Comparison of ENCODE assay signal across 9 cellular contexts in the genomic region with DNA sequence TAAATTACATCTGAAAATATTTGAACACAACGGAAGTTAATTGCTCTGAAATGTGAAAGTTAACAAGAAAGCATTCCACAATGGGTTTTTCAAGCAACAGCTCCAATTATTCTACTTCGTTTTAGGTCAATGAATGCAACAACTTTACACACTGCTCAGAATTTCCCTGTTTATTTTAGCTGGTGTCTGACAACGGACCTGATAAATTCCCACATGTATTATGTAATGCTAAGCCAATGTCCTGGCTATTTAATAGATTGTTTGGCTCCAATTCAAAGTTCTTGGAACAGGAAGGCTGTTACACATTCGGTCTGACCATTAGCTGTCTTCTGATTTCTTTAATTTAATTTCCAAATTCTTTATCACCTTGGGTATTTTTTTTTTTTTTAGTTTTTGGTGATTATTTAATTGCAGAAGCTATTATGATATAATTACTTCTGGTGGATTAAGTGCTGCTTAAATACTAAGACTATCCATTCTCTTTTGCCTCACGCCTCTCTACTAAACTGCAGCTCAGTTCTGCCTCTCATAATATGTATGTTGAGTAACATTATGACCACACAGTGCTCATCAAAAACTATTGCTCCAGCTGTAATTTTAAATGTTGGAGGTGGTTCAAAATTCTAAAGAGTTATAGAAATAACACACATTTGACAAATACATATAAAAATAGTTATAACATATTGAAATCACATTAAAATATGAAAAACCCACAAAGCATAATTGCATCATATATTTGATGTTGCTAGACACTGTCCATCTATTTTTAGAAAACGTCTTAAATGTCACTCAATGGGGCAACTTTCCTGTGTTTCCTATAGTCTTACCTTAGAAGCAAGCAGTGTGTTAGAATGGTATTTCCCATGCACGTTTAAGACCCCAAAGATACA. TPM values are rescaled to one million over a fixed set of nuclear protein-coding genes. Genes with fewer than 3 reads are reported as not detected.
DNase-seq lines count a peak whose midpoint lies in the region; ATAC-seq and TF ChIP-seq lines count a peak whose summit lies in the region.
"Had no signal": no experiment of that assay in that cellular context is flagged by ENCODE, and none has a peak within 500 bp of the region (broad histone marks: within the 10 kb centered on the region; RNA-seq: fewer than 3 reads in every experiment).

No MANE protein-coding gene starts in this region.

- no peak for ATAC-seq in GM23338
- ATAC-seq in GM18861 (IDR thresholded peaks at IDR 0.05; ENCODE audit: unreplicated experiment), result no peak

- H3K9me3 ChIP-seq in ascending aorta (no peaks in the 10 kb centered on the region), tibial nerve (no peaks in the 10 kb centered on the region)

- peaks cover 0 to 3% of the 10 kb centered on the region in 2 donors for H3K36me3 ChIP-seq in ascending aorta
- H3K36me3 ChIP-seq in kidney epithelial cell (ENCODE audit: control insufficient read depth, insufficient read depth, low read length), result no peaks in the 10 kb centered on the region
- H3K36me3 ChIP-seq in tibial nerve, result no peaks in the 10 kb centered on the region
- H3K36me3 ChIP-seq in GM23338 (ENCODE audit: insufficient read depth), result no peaks in the 10 kb centered on the region

- no peak overlapping the region for H3K4me2 ChIP-seq in GM23338

- no peak for TF ChIP-seq POLR2A in tibial nerve (IDR thresholded peaks at IDR 0.05)

- peak in 1 of 2 donors; percentile 45 for TF ChIP-seq EP300 in tibial nerve (IDR thresholded peaks at IDR 0.05)

- WGBS in tibial nerve, 2 donors, result 27 to 31% methylated on average over 7 of the region's 7 CpGs

- H3K27me3 ChIP-seq in ascending aorta (no peaks in the 10 kb centered on the region), kidney epithelial cell (ENCODE audit: control insufficient read depth, insufficient read depth, low read length) (no peaks in the 10 kb centered on the region), tibial nerve (no peaks in the 10 kb centered on the region), GM23338 (ENCODE audit: insufficient read depth) (no peaks in the 10 kb centered on the region)

- no peaks in the 10 kb centered on the region for H3K9me3 Mint-ChIP-seq in GM23338

- no peaks in the 10 kb centered on the region for H3K36me3 Mint-ChIP-seq in GM23338 (ENCODE audit: low read depth)

- H3K27ac Mint-ChIP-seq in GM23338, result no peak overlapping the region

- TF ChIP-seq CTCF in ascending aorta (IDR thresholded peaks at IDR 0.05) (no peak), kidney epithelial cell (IDR thresholded peaks at IDR 0.05; ENCODE audit: insufficient read depth, low read length, poor library complexity, severe bottlenecking) (no peak), tibial nerve (IDR thresholded peaks at IDR 0.05) (no peak), GM23338 (conservative IDR thresholded peaks at IDR 0.05; ENCODE audit: low read depth in 2 of 2) (no peak)

- H3K4me3 ChIP-seq in ascending aorta (peak overlapping the region; percentile 31 to 58), kidney epithelial cell (ENCODE audit: low read depth, low read length) (no peak overlapping the region), tibial nerve (peak overlapping the region in 2 of 4 donors; percentile 7 to 17), GM23338 (no peak overlapping the region)

- no peaks in the 10 kb centered on the region for H3K79me2 ChIP-seq in GM23338 (replicated peaks; ENCODE audit: insufficient read depth)

- H4K20me1 ChIP-seq in GM23338 (replicated peaks; ENCODE audit: insufficient read depth), result no peaks in the 10 kb centered on the region

- H3K4me1 ChIP-seq in ascending aorta (peaks cover 0 to 20% of the 10 kb centered on the region in 2 donors), tibial nerve (peaks cover 0 to 47% (median 9%) of the 10 kb centered on the region in 4 donors), GM23338 (ENCODE audit: insufficient read depth) (peaks cover 37% of the 10 kb centered on the region)

- intact Hi-C loops in ascending aorta (cut with DNase I), result no loop called here

- H3K4me1 Mint-ChIP-seq in GM23338, result peaks cover 40% of the 10 kb centered on the region

- no peak overlapping the region for H2AFZ ChIP-seq in GM23338

- H3K27ac ChIP-seq in ascending aorta (peak overlapping the region; percentile 88 to 91), tibial nerve (peak overlapping the region in 3 of 4 donors; percentile 62 to 70 (median 69)), GM23338 (ENCODE audit: low read depth) (no peak overlapping the region)
- H3K27ac ChIP-seq: 22Rv1 had no signal

- H3F3A ChIP-seq in GM23338 (replicated peaks; ENCODE audit: low read depth), result no peaks in the 10 kb centered on the region

- DNase-seq in DMS 273 (lab: John Stamatoyannopoulos, UW; ENCODE audit: unreplicated experiment) (peak; percentile 23), DMS 273 treated with DMSO at 0.1 percent for 48 hours (lab: John Stamatoyannopoulos, UW) (no peak), ascending aorta (ENCODE audit: low spot score in 2 of 2) (no peak), kidney epithelial cell (ENCODE audit: low read depth) (peak; percentile 47), tibial nerve (ENCODE audit: low spot score in 2 of 2) (no peak), GM23338 (ENCODE audit: low spot score) (no peak), SW480 (ENCODE audit: low spot score) (no peak)

- H3K9me2 ChIP-seq in GM23338 (ENCODE audit: insufficient read depth), result no peaks in the 10 kb centered on the region

- H3K4me3 Mint-ChIP-seq in GM23338, result no peak overlapping the region

- H3K27me3 Mint-ChIP-seq in GM23338 (ENCODE audit: insufficient read depth, low read depth, poor library complexity), result peaks cover 2% of the 10 kb centered on the region

TF ChIP-seq in GM23338, 12 proteins besides CTCF, POLR2A, EP300 and RAD21 (continues in another document):
- TF ChIP-seq, protein P1, sequence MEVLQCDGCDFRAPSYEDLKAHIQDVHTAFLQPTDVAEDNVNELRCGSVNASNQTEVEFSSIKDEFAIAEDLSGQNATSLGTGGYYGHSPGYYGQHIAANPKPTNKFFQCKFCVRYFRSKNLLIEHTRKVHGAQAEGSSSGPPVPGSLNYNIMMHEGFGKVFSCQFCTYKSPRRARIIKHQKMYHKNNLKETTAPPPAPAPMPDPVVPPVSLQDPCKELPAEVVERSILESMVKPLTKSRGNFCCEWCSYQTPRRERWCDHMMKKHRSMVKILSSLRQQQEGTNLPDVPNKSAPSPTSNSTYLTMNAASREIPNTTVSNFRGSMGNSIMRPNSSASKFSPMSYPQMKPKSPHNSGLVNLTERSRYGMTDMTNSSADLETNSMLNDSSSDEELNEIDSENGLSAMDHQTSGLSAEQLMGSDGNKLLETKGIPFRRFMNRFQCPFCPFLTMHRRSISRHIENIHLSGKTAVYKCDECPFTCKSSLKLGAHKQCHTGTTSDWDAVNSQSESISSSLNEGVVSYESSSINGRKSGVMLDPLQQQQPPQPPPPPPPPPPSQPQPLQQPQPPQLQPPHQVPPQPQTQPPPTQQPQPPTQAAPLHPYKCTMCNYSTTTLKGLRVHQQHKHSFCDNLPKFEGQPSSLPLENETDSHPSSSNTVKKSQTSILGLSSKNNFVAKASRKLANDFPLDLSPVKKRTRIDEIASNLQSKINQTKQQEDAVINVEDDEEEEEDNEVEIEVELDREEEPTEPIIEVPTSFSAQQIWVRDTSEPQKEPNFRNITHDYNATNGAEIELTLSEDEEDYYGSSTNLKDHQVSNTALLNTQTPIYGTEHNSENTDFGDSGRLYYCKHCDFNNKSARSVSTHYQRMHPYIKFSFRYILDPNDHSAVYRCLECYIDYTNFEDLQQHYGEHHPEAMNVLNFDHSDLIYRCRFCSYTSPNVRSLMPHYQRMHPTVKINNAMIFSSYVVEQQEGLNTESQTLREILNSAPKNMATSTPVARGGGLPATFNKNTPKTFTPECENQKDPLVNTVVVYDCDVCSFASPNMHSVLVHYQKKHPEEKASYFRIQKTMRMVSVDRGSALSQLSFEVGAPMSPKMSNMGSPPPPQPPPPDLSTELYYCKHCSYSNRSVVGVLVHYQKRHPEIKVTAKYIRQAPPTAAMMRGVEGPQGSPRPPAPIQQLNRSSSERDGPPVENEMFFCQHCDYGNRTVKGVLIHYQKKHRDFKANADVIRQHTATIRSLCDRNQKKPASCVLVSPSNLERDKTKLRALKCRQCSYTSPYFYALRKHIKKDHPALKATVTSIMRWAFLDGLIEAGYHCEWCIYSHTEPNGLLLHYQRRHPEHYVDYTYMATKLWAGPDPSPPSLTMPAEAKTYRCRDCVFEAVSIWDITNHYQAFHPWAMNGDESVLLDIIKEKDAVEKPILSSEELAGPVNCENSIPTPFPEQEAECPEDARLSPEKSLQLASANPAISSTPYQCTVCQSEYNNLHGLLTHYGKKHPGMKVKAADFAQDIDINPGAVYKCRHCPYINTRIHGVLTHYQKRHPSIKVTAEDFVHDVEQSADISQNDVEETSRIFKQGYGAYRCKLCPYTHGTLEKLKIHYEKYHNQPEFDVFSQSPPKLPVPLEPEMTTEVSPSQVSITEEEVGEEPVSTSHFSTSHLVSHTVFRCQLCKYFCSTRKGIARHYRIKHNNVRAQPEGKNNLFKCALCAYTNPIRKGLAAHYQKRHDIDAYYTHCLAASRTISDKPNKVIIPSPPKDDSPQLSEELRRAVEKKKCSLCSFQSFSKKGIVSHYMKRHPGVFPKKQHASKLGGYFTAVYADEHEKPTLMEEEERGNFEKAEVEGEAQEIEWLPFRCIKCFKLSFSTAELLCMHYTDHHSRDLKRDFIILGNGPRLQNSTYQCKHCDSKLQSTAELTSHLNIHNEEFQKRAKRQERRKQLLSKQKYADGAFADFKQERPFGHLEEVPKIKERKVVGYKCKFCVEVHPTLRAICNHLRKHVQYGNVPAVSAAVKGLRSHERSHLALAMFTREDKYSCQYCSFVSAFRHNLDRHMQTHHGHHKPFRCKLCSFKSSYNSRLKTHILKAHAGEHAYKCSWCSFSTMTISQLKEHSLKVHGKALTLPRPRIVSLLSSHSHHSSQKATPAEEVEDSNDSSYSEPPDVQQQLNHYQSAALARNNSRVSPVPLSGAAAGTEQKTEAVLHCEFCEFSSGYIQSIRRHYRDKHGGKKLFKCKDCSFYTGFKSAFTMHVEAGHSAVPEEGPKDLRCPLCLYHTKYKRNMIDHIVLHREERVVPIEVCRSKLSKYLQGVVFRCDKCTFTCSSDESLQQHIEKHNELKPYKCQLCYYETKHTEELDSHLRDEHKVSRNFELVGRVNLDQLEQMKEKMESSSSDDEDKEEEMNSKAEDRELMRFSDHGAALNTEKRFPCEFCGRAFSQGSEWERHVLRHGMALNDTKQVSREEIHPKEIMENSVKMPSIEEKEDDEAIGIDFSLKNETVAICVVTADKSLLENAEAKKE (CRISPR knock-in tag; IDR thresholded peaks at IDR 0.05), result no peak
- no peak for TF ChIP-seq EZH2phosphoT487 (IDR thresholded peaks at IDR 0.05; ENCODE audit: unreplicated experiment)
- no peak for TF ChIP-seq STAT1 (IDR thresholded peaks at IDR 0.05; ENCODE audit: unreplicated experiment)

RNA-seq across cellular contexts. Expression of gene MEF2C, which starts 57.8 kb away (rescaled TPM):
- total RNA-seq in ascending aorta, result 138 TPM
- 1.9 and 4.8 TPM in 2 replicates for total RNA-seq in kidney epithelial cell
- 10 to 100 TPM; 16.5 to 40.8 (median 29.1) TPM for total RNA-seq in tibial nerve
- total RNA-seq in GM23338 (2014; rRNA removed; shearing (Covaris generic)), result 0.97 and 1.2 TPM in 2 replicates
- 1.6 and 1.8 TPM in 2 replicates for polyA plus RNA-seq in GM23338 (2016; fragmentation: Nextera tagmentation; extraction: Ambion mirVana)

Comparison
In these comparisons a context has a peak if more than half of its experiments do, and no peak if none do; other contexts are left out.
1. DNase-seq: peak in DMS 273 (single experiment) and kidney epithelial cell (single experiment); none in DMS 273 treated with DMSO at 0.1 percent for 48 hours (single experiment), ascending aorta (0 of 2), tibial nerve (0 of 2), GM23338 (single experiment) and SW480 (single experiment).
2. H3K4me3 ChIP-seq: peak in ascending aorta (2 of 2); none in kidney epithelial cell (single experiment) and GM23338 (single experiment).